In genomic region chr1:201059401-201059800, GRCh38 we compare ENCODE assay signal across 26 cellular contexts. TPM values are rescaled to one million over a fixed set of nuclear protein-coding genes. Genes with fewer than 3 reads are reported as not detected.
"Had no signal": no experiment of that assay in that cellular context is flagged by ENCODE, and none has a peak within 500 bp of the region (broad histone marks: within the 10 kb centered on the region; RNA-seq: fewer than 3 reads in every experiment).

No MANE protein-coding gene starts in this region.

- DNase-seq: activated CD4-positive, alpha-beta T cell treated with anti-CD3 and anti-CD28 coated beads for 1 hour; activated CD4-positive, alpha-beta T cell treated with anti-CD3 and anti-CD28 coated beads, Interleukin-2, amount 10 ng/mL, durations not matched to agents 7 days and 5 days; activated CD8-positive, alpha-beta T cell treated with anti-CD3 and anti-CD28 coated beads for 36 hours; activated naive CD8-positive, alpha-beta T cell treated with anti-CD3 and anti-CD28 coated beads, Interleukin-2, amount 50 U/mL, for 24 hours; activated T-cell treated with anti-CD3 and anti-CD28 coated beads, Interleukin-2, amount 50 U/mL, for 48 hours; heart right ventricle; islet precursor cell; left cardiac atrium; midbrain; naive thymus-derived CD4-positive, alpha-beta T cell; pancreas; retina; stimulated activated CD4-positive, alpha-beta T cell treated with anti-CD3 and anti-CD28 coated beads, Interleukin-12 subunit alpha, Interleukin-12 subunit beta, amount 100 ng/mL, for 4 hours; stimulated activated CD4-positive, alpha-beta T cell treated with anti-CD3 and anti-CD28 coated beads, Interleukin-4, amount 100 ng/mL, for 1 hour; stimulated activated naive CD8-positive, alpha-beta T cell treated with anti-CD3 and anti-CD28 coated beads, Interleukin-15, Interleukin-2, amounts not matched to agents 100 U/mL and 50 U/mL, for 24 hours; testis; transverse colon had no signal

- FAIRE-seq: pancreas had no signal

- ATAC-seq: activated CD8-positive, alpha-beta T cell treated with anti-CD3 and anti-CD28 coated beads for 36 hours; activated naive CD8-positive, alpha-beta T cell treated with anti-CD3 and anti-CD28 coated beads, Interleukin-2, amount 50 U/mL, for 24 hours; foreskin keratinocyte; heart right ventricle; naive thymus-derived CD4-positive, alpha-beta T cell; pancreas; sciatic nerve; stimulated activated naive CD8-positive, alpha-beta T cell treated with anti-CD3 and anti-CD28 coated beads, Interleukin-15, Interleukin-2, amounts not matched to agents 100 U/mL and 50 U/mL, for 24 hours had no signal

- H3K36me3 ChIP-seq: esophagus muscularis mucosa, heart right ventricle, pancreas, prostate gland, transverse colon had no signal

- H3K4me3 ChIP-seq: esophagus muscularis mucosa, heart right ventricle, pancreas, prostate gland, skin epidermis, testis, transverse colon had no signal

- H3K4me1 ChIP-seq: foreskin keratinocyte, prostate gland had no signal

- H3K9me3 ChIP-seq: esophagus muscularis mucosa, heart right ventricle, pancreas, prostate gland, testis, transverse colon had no signal

- H3K27me3 ChIP-seq: esophagus muscularis mucosa, pancreas, testis, transverse colon had no signal

- H3K27ac ChIP-seq: esophagus muscularis mucosa, foreskin keratinocyte, heart right ventricle, pancreas, prostate gland, skin epidermis, testis, transverse colon had no signal

RNA-seq across cellular contexts. Expression of gene CACNA1S, which starts 52.8 kb away (rescaled TPM):
- total RNA-seq: activated CD4-positive, alpha-beta T cell treated with anti-CD3 and anti-CD28 coated beads, Interleukin-2, amount 10 ng/mL, durations not matched to agents 7 days and 5 days; activated CD8-positive, alpha-beta T cell treated with anti-CD3 and anti-CD28 coated beads for 36 hours; activated T-helper 2 cell treated with anti-CD3 and anti-CD28 coated beads, Interferon-gamma antibody, Interleukin-2, Interleukin-4, amounts not matched to agents 10 μg/mL and 5 μg/mL and 100 μg/mL, durations not matched to agents 14 hours and 24 hours and 36 hours; esophagus muscularis mucosa; foreskin keratinocyte; glomerular endothelial cell; left cardiac atrium; naive thymus-derived CD4-positive, alpha-beta T cell; pancreas; sciatic nerve; transverse colon had no signal
- polyA plus RNA-seq: foreskin keratinocyte; liver; naive thymus-derived CD4-positive, alpha-beta T cell; urinary bladder had no signal
